20 cellular contexts compared by ENCODE assay signal in genomic region chr2:142290931-142291330, GRCh38.
DNase-seq lines count a peak whose midpoint lies in the region; FAIRE-seq and TF ChIP-seq lines count a peak whose summit lies in the region.
"Had no signal": no experiment of that assay in that cellular context is flagged by ENCODE, and none has a peak within 500 bp of the region (broad histone marks: within the 10 kb centered on the region; RNA-seq: fewer than 3 reads in every experiment).

No MANE protein-coding gene starts in this region.

- TF ChIP-seq CTCF in brain microvascular endothelial cell (IDR thresholded peaks at IDR 0.05; ENCODE audit: low read depth, low read length, missing control alignments), result no peak

- no peak overlapping the region for H3K27ac ChIP-seq in brain microvascular endothelial cell
- H3K27ac ChIP-seq: ascending aorta, coronary artery had no signal

- in situ Hi-C loops in brain microvascular endothelial cell (cut with HindIII; ENCODE audit: low pct_ligation_motif_present, low sequenced_read_pairs), result no loop called here

- no peaks in the 10 kb centered on the region for H3K36me3 ChIP-seq in brain microvascular endothelial cell (replicated peaks)
- H3K36me3 ChIP-seq: ascending aorta had no signal

- H3K27me3 ChIP-seq in brain microvascular endothelial cell (replicated peaks), result no peaks in the 10 kb centered on the region
- H3K27me3 ChIP-seq: ascending aorta had no signal

- no peak for TF ChIP-seq POLR2A in GM12892 (IDR thresholded peaks at IDR 0.05; ENCODE audit: low read depth, low read length)

- no peak overlapping the region for H3K4me3 ChIP-seq in brain microvascular endothelial cell (ENCODE audit: low read depth, low read length)
- H3K4me3 ChIP-seq: ascending aorta, coronary artery had no signal

- no peak for FAIRE-seq in GM12892 (lab: Jason Lieb, UNC)
- FAIRE-seq: kidney had no signal

- DNase-seq in NCI-H1417 (lab: John Stamatoyannopoulos, UW), result peak in 2 of 3 experiments; percentile 32 to 57
- DNase-seq in NCI-H1417 treated with DMSO at 0.1 percent for 48 hours (lab: John Stamatoyannopoulos, UW), result no peak
- DNase-seq in NCI-H69 (lab: John Stamatoyannopoulos, UW), result peak; percentile 74
- peak; percentile 41 for DNase-seq in brain microvascular endothelial cell
- peak; percentile 48 for DNase-seq in kidney glomerular epithelial cell (lab: John Stamatoyannopoulos, UW)
- no peak for DNase-seq in GM12892 (ENCODE audit: insufficient read length)
- DNase-seq in LoVo (ENCODE audit: low spot score), result no peak
- no peak for DNase-seq in NCI-H2227 treated with DMSO at 0.1 percent for 48 hours (lab: John Stamatoyannopoulos, UW)
- DNase-seq: activated naive CD4-positive, alpha-beta T cell treated with anti-CD3 and anti-CD28 coated beads, Interleukin-2, amount 10 ng/mL, durations not matched to agents 7 days and 5 days; activated T-cell treated with anti-CD3 and anti-CD28 coated beads, Interleukin-2, amount 50 U/mL, for 48 hours; kidney; mesenchymal stem cell; NCI-H187; NCI-H510A treated with DMSO at 0.1 percent for 48 hours; occipital lobe; retina; Right ventricle myocardium superior; substantia nigra had no signal

Comparison
In these comparisons a context has a peak if more than half of its experiments do, and no peak if none do; other contexts are left out.
1. DNase-seq: peak in NCI-H1417 (2 of 3), NCI-H69 (single experiment), brain microvascular endothelial cell (single experiment) and kidney glomerular epithelial cell (single experiment); none in NCI-H1417 treated with DMSO at 0.1 percent for 48 hours (single experiment), GM12892 (single experiment), LoVo (single experiment) and NCI-H2227 treated with DMSO at 0.1 percent for 48 hours (single experiment).